1 cellular context compared by ENCODE assay signal in genomic region chr17:1643293-1643998, GRCh38.
TF ChIP-seq lines count a peak whose summit lies in the region.

No MANE protein-coding gene starts in this region.

TF ChIP-seq in GM12878, 131 proteins besides CTCF, POLR2A, EP300 and RAD21 (continued from another document and continues in another):
- TF ChIP-seq E2F4 (IDR thresholded peaks at IDR 0.05; ENCODE audit: low read depth, low read length) (no peak), ZNF687 (IDR thresholded peaks at IDR 0.05) (peak; percentile 67), PAX8 (IDR thresholded peaks at IDR 0.05) (no peak), ETV6 (conservative IDR thresholded peaks at IDR 0.05 in 1 of 2, IDR thresholded peaks at IDR 0.05 in 1 of 2; ENCODE audit: borderline replicate concordance in 1 of 2, low read depth in 1 of 2) (no peak), BHLHE40 (IDR thresholded peaks at IDR 0.05; ENCODE audit: borderline replicate concordance in 1 of 2, low read depth in 2 of 2, low read length in 1 of 2) (peak; percentile 68 to 96; a peak in 3 of 4 replicates), MYB (IDR thresholded peaks at IDR 0.05; ENCODE audit: borderline replicate concordance, low read depth, low read length) (no peak), RAD51 (IDR thresholded peaks at IDR 0.05) (no peak), EGR1 (IDR thresholded peaks at IDR 0.05; ENCODE audit: borderline replicate concordance in 1 of 2, low read depth in 2 of 2, low read length in 2 of 2) (no peak), HDGF (IDR thresholded peaks at IDR 0.05) (no peak), PAX5 (IDR thresholded peaks at IDR 0.05; ENCODE audit: borderline replicate concordance, low read depth, low read length) (no peak), STAT3 (IDR thresholded peaks at IDR 0.05; ENCODE audit: low read depth, low read length) (no peak), IKZF1 (conservative IDR thresholded peaks at IDR 0.05) (no peak; the same call in 1 of the 2 replicates), CEBPB (IDR thresholded peaks at IDR 0.05; ENCODE audit: borderline replicate concordance in 1 of 2, low read depth in 2 of 2, low read length in 2 of 2) (no peak), ZNF207 (IDR thresholded peaks at IDR 0.05; ENCODE audit: borderline replicate concordance) (peak; percentile 66; the same call in 1 of the 2 replicates), MEF2B (IDR thresholded peaks at IDR 0.05; ENCODE audit: partially characterized antibody, poor library complexity, severe bottlenecking) (no peak), BCL11A (IDR thresholded peaks at IDR 0.05; ENCODE audit: low read depth, low read length) (no peak), YBX1 (IDR thresholded peaks at IDR 0.05) (no peak), SRF (IDR thresholded peaks at IDR 0.05; ENCODE audit: low read depth in 2 of 2, low read length in 2 of 2) (no peak), GABPA (IDR thresholded peaks at IDR 0.05; ENCODE audit: low read depth) (no peak), ZZZ3 (IDR thresholded peaks at IDR 0.05; ENCODE audit: control insufficient read depth, insufficient read length, low read depth) (no peak), NR2F1 (conservative IDR thresholded peaks at IDR 0.05) (peak; percentile 44; the same call in 1 of the 2 replicates), GATAD2B (conservative IDR thresholded peaks at IDR 0.05; ENCODE audit: low read depth) (peak; percentile 96), CBFB (IDR thresholded peaks at IDR 0.05; ENCODE audit: low read depth) (no peak), MTA2 (IDR thresholded peaks at IDR 0.05; ENCODE audit: low read depth) (no peak), NR2C2 (IDR thresholded peaks at IDR 0.05; ENCODE audit: borderline replicate concordance, control insufficient read depth, insufficient read length, low read depth) (no peak), MYC (IDR thresholded peaks at IDR 0.05; ENCODE audit: insufficient read depth, insufficient read length, insufficient replicate concordance, low read length, severe bottlenecking) (peak; percentile 53), SUZ12 (IDR thresholded peaks at IDR 0.05; ENCODE audit: unreplicated experiment) (no peak), DPF2 (IDR thresholded peaks at IDR 0.05) (peak; percentile 75), ASH2L (IDR thresholded peaks at IDR 0.05; ENCODE audit: borderline replicate concordance, low read depth) (no peak), FOXM1 (IDR thresholded peaks at IDR 0.05; ENCODE audit: low read depth, low read length) (no peak), MTA3 (IDR thresholded peaks at IDR 0.05; ENCODE audit: borderline replicate concordance, low read length) (no peak), RUNX3 (IDR thresholded peaks at IDR 0.05; ENCODE audit: low read length) (no peak), SUPT20H (IDR thresholded peaks at IDR 0.05; ENCODE audit: borderline replicate concordance, control insufficient read depth, low read depth, low read length) (no peak), USF1 (IDR thresholded peaks at IDR 0.05; ENCODE audit: borderline replicate concordance, extremely low read length, insufficient read depth, low read depth, low read length) (no peak), NFIC (IDR thresholded peaks at IDR 0.05; ENCODE audit: low read depth, low read length) (no peak), KDM1A (IDR thresholded peaks at IDR 0.05; ENCODE audit: borderline replicate concordance) (no peak), CHD1 (IDR thresholded peaks at IDR 0.05; ENCODE audit: low read depth, low read length) (no peak), SREBF1 (IDR thresholded peaks at IDR 0.05; ENCODE audit: low read length) (no peak), BACH1 (IDR thresholded peaks at IDR 0.05; ENCODE audit: borderline replicate concordance) (peak; percentile 76), TCF7 (IDR thresholded peaks at IDR 0.05; ENCODE audit: borderline replicate concordance) (no peak), BMI1 (IDR thresholded peaks at IDR 0.05; ENCODE audit: borderline replicate concordance) (no peak), PML (IDR thresholded peaks at IDR 0.05; ENCODE audit: low read length) (no peak), WRNIP1 (IDR thresholded peaks at IDR 0.05; ENCODE audit: borderline replicate concordance, low read depth, low read length) (no peak), SIN3A (IDR thresholded peaks at IDR 0.05; ENCODE audit: low read depth, low read length) (no peak), CEBPZ (IDR thresholded peaks at IDR 0.05; ENCODE audit: low read depth, low read length) (no peak)
- TF ChIP-seq, protein P1, sequence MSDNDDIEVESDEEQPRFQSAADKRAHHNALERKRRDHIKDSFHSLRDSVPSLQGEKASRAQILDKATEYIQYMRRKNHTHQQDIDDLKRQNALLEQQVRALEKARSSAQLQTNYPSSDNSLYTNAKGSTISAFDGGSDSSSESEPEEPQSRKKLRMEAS (IDR thresholded peaks at IDR 0.05; ENCODE audit: low read depth, low read length), result no peak
- TF ChIP-seq, protein P2, sequence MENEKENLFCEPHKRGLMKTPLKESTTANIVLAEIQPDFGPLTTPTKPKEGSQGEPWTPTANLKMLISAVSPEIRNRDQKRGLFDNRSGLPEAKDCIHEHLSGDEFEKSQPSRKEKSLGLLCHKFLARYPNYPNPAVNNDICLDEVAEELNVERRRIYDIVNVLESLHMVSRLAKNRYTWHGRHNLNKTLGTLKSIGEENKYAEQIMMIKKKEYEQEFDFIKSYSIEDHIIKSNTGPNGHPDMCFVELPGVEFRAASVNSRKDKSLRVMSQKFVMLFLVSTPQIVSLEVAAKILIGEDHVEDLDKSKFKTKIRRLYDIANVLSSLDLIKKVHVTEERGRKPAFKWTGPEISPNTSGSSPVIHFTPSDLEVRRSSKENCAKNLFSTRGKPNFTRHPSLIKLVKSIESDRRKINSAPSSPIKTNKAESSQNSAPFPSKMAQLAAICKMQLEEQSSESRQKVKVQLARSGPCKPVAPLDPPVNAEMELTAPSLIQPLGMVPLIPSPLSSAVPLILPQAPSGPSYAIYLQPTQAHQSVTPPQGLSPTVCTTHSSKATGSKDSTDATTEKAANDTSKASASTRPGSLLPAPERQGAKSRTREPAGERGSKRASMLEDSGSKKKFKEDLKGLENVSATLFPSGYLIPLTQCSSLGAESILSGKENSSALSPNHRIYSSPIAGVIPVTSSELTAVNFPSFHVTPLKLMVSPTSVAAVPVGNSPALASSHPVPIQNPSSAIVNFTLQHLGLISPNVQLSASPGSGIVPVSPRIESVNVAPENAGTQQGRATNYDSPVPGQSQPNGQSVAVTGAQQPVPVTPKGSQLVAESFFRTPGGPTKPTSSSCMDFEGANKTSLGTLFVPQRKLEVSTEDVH (IDR thresholded peaks at IDR 0.05; ENCODE audit: low read depth, partially characterized antibody), result no peak
- TF ChIP-seq, protein P3, sequence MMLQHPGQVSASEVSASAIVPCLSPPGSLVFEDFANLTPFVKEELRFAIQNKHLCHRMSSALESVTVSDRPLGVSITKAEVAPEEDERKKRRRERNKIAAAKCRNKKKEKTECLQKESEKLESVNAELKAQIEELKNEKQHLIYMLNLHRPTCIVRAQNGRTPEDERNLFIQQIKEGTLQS (IDR thresholded peaks at IDR 0.05; ENCODE audit: borderline replicate concordance, extremely low read depth, low read depth, low read length), result no peak
- TF ChIP-seq, protein P4, sequence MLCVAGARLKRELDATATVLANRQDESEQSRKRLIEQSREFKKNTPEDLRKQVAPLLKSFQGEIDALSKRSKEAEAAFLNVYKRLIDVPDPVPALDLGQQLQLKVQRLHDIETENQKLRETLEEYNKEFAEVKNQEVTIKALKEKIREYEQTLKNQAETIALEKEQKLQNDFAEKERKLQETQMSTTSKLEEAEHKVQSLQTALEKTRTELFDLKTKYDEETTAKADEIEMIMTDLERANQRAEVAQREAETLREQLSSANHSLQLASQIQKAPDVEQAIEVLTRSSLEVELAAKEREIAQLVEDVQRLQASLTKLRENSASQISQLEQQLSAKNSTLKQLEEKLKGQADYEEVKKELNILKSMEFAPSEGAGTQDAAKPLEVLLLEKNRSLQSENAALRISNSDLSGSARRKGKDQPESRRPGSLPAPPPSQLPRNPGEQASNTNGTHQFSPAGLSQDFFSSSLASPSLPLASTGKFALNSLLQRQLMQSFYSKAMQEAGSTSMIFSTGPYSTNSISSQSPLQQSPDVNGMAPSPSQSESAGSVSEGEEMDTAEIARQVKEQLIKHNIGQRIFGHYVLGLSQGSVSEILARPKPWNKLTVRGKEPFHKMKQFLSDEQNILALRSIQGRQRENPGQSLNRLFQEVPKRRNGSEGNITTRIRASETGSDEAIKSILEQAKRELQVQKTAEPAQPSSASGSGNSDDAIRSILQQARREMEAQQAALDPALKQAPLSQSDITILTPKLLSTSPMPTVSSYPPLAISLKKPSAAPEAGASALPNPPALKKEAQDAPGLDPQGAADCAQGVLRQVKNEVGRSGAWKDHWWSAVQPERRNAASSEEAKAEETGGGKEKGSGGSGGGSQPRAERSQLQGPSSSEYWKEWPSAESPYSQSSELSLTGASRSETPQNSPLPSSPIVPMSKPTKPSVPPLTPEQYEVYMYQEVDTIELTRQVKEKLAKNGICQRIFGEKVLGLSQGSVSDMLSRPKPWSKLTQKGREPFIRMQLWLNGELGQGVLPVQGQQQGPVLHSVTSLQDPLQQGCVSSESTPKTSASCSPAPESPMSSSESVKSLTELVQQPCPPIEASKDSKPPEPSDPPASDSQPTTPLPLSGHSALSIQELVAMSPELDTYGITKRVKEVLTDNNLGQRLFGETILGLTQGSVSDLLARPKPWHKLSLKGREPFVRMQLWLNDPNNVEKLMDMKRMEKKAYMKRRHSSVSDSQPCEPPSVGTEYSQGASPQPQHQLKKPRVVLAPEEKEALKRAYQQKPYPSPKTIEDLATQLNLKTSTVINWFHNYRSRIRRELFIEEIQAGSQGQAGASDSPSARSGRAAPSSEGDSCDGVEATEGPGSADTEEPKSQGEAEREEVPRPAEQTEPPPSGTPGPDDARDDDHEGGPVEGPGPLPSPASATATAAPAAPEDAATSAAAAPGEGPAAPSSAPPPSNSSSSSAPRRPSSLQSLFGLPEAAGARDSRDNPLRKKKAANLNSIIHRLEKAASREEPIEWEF (IDR thresholded peaks at IDR 0.05; ENCODE audit: insufficient replicate concordance, low read depth, low read length), result no peak
